ENCODE assay signal across 19 cellular contexts in the genomic region with DNA sequence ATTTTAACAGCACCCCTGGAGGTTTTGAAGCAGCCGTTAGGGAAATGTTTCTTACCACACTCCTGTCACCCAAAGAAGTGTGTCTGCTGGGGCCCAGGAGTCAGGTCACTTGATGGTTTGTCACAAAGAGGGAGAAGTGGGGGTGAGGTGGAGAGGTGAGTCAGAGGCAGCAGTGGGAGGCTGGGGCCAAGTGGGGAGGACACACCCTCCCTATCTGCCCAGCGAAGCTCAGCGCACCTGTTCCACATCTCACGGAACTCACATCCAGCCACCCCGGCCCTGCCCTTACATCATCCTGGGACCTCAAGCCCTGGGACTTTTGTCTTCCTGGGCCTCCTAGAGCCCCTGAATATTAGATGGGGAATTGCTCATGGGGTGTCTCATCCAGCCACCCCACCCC.
A peak's percentile ranks its signal among the peaks of the same experiment; 100 is the strongest.
DNase-seq lines count a peak whose midpoint lies in the region; ATAC-seq and TF ChIP-seq lines count a peak whose summit lies in the region.
"Had no signal": no experiment of that assay in that cellular context is flagged by ENCODE, and none has a peak within 500 bp of the region (broad histone marks: within the 10 kb centered on the region; RNA-seq: fewer than 3 reads in every experiment).

No MANE protein-coding gene starts in this region.

- H3K4me3 ChIP-seq in HEK293 (ENCODE audit: low read depth, low read length) (no peak overlapping the region), mucosa of descending colon (no peak overlapping the region)
- H3K4me3 ChIP-seq: GM12878, GM23338, SJCRH30 had no signal

- POLR2A ChIA-PET in HEK293 (lab: Yijun Ruan, JAX): no interaction called here

- ATAC-seq in esophagus mucosa: peak; percentile 29
- peak; percentile 12 for ATAC-seq in mucosa of descending colon
- no peak for ATAC-seq in GM18498 (IDR thresholded peaks at IDR 0.05; ENCODE audit: unreplicated experiment)
- ATAC-seq: GM12878 had no signal

- no peak for DNase-seq in mucosa of descending colon
- no peak for DNase-seq in SIG-M5 treated with dmso at 0.1 percent for 504 hours (lab: John Stamatoyannopoulos, UW; ENCODE audit: unreplicated experiment)
- no peak for DNase-seq in NCI-H2107 treated with DMSO at 0.1 percent for 48 hours (lab: John Stamatoyannopoulos, UW; ENCODE audit: unreplicated experiment)
- no peak for DNase-seq in activated naive CD4-positive, alpha-beta T cell (lab: John Stamatoyannopoulos, UW)
- DNase-seq: ACHN, COR-L47, EL, KBM-7, NCI-H1105, NCI-H2081, NCI-H748 treated with DMSO at 0.1 percent for 48 hours, OCI-M1 had no signal

- CTCF ChIA-PET in HEK293 (lab: Yijun Ruan, JAX): no interaction called here

- no peak overlapping the region for H3K27ac ChIP-seq in HEK293 (ENCODE audit: extremely low read depth, low read depth, low read length)
- H3K27ac ChIP-seq: C4-2B, SJCRH30 had no signal

- intact Hi-C loops in mucosa of descending colon (cut with DNase I, micrococcal nuclease): no loop called here

- H3K36me3 ChIP-seq in HEK293 (ENCODE audit: control insufficient read depth in 2 of 2, insufficient read depth in 1 of 2, low read length in 2 of 2): no peaks in the 10 kb centered on the region
- H3K36me3 ChIP-seq in mucosa of descending colon (ENCODE audit: low read depth): no peaks in the 10 kb centered on the region
- H3K36me3 ChIP-seq: SJCRH30 had no signal

- H3K9me3 ChIP-seq in HEK293 (ENCODE audit: control insufficient read depth, insufficient read depth, low read depth, low read length) (no peaks in the 10 kb centered on the region), mucosa of descending colon (no peaks in the 10 kb centered on the region)
- H3K9me3 ChIP-seq: SJCRH30 had no signal

- H3K4me1 ChIP-seq in HEK293 (ENCODE audit: control insufficient read depth, insufficient read depth, low read length) (no peaks in the 10 kb centered on the region), mucosa of descending colon (ENCODE audit: low read depth) (no peaks in the 10 kb centered on the region)
- H3K4me1 ChIP-seq: SJCRH30 had no signal

- no peak for TF ChIP-seq CTCF in HEK293 (tag by site-specific recombination; IDR thresholded peaks at IDR 0.05)
- no peak for TF ChIP-seq CTCF in mucosa of descending colon (IDR thresholded peaks at IDR 0.05)

TF ChIP-seq in HEK293, 187 proteins besides CTCF, POLR2A, EP300 and RAD21:
- no peak for TF ChIP-seq ZNF146 (tag by site-specific recombination; IDR thresholded peaks at IDR 0.05)
- TF ChIP-seq, protein P1, sequence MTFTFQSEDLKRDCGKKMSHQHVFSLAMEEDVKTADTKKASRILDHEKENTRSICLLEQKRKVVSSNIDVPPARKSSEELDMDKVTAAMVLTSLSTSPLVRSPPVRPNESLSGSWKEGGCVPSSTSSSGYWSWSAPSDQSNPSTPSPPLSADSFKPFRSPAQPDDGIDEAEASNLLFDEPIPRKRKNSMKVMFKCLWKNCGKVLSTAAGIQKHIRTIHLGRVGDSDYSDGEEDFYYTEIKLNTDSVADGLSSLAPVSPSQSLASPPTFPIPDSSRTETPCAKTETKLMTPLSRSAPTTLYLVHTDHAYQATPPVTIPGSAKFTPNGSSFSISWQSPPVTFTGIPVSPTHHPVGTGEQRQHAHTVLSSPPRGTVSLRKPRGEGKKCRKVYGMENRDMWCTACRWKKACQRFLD (tag by site-specific recombination; IDR thresholded peaks at IDR 0.05): no peak
- TF ChIP-seq, protein P2, sequence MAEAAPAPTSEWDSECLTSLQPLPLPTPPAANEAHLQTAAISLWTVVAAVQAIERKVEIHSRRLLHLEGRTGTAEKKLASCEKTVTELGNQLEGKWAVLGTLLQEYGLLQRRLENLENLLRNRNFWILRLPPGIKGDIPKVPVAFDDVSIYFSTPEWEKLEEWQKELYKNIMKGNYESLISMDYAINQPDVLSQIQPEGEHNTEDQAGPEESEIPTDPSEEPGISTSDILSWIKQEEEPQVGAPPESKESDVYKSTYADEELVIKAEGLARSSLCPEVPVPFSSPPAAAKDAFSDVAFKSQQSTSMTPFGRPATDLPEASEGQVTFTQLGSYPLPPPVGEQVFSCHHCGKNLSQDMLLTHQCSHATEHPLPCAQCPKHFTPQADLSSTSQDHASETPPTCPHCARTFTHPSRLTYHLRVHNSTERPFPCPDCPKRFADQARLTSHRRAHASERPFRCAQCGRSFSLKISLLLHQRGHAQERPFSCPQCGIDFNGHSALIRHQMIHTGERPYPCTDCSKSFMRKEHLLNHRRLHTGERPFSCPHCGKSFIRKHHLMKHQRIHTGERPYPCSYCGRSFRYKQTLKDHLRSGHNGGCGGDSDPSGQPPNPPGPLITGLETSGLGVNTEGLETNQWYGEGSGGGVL (tag by site-specific recombination; IDR thresholded peaks at IDR 0.05): 0 out of 2 replicates have a peak, but pooled peaks have one; percentile 26
